Comparison of ENCODE assay signal across 13 cellular contexts in the genomic region with DNA sequence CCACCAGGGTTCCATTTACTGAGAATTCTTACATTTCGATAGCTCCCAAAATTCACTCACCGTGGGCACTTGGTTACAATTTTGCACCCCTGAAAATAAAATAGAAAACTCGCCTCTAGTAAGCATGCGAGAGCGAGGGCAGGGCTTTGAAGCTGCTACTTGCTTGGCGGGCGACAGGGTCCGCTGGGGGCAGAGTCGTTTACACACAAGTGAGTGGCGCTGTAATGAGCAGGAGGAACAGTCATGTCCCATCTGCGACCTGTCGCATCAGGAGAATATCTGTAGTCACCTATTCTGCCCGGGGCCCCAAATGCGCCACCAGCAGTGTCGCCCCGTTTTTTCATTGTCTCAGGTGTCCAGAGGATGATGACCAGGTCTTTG. TPM values are rescaled to one million over a fixed set of nuclear protein-coding genes. Genes with fewer than 3 reads are reported as not detected.
DNase-seq lines count a peak whose midpoint lies in the region; TF ChIP-seq lines count a peak whose summit lies in the region.
"Had no signal": no experiment of that assay in that cellular context is flagged by ENCODE, and none has a peak within 500 bp of the region (broad histone marks: within the 10 kb centered on the region; RNA-seq: fewer than 3 reads in every experiment).

No MANE protein-coding gene starts in this region.

- peak overlapping the region; percentile 18 for H3K27ac Mint-ChIP-seq in type B pancreatic cell
- H3K27ac Mint-ChIP-seq: activated naive CD8-positive, alpha-beta T cell had no signal

- H3K4me1 ChIP-seq in esophagus muscularis mucosa, result peaks cover 7 to 37% (median 21%) of the 10 kb centered on the region in 4 donors
- peaks cover 0 to 15% of the 10 kb centered on the region in 2 donors for H3K4me1 ChIP-seq in muscle layer of duodenum (ENCODE audit: control insufficient read depth in 1 of 2, insufficient read depth in 2 of 2, low read length in 2 of 2)
- H3K4me1 ChIP-seq: SJCRH30 had no signal

- no peak for TF ChIP-seq POLR2A in esophagus muscularis mucosa (IDR thresholded peaks at IDR 0.05; ENCODE audit: low read depth)

- H3K27ac ChIP-seq in esophagus muscularis mucosa (replicated peaks in 1 of 4) (peak overlapping the region; percentile 79 to 89 (median 86)), muscle layer of duodenum (ENCODE audit: low read length) (no peak overlapping the region)
- H3K27ac ChIP-seq: SJCRH30 had no signal

- 54% methylated on average over 5 of the region's 16 CpGs for WGBS in esophagus muscularis mucosa

- no peaks in the 10 kb centered on the region for H3K9me3 ChIP-seq in esophagus muscularis mucosa
- H3K9me3 ChIP-seq in muscle layer of duodenum (ENCODE audit: control insufficient read depth in 1 of 2, low read length in 2 of 2), result no peaks in the 10 kb centered on the region
- H3K9me3 ChIP-seq: SJCRH30 had no signal

- H3K4me3 Mint-ChIP-seq in type B pancreatic cell, result peak overlapping the region; percentile 91
- H3K4me3 Mint-ChIP-seq: activated naive CD8-positive, alpha-beta T cell had no signal

- H3K36me3 ChIP-seq in esophagus muscularis mucosa (no peaks in the 10 kb centered on the region), muscle layer of duodenum (ENCODE audit: control insufficient read depth in 1 of 2, insufficient read depth in 2 of 2, low read length in 2 of 2) (no peaks in the 10 kb centered on the region)
- H3K36me3 ChIP-seq: SJCRH30 had no signal

- H3K27me3 Mint-ChIP-seq in type B pancreatic cell, result peaks cover 73% of the 10 kb centered on the region

- TF ChIP-seq CTCF in esophagus muscularis mucosa (IDR thresholded peaks at IDR 0.05) (no peak), type B pancreatic cell (conservative IDR thresholded peaks at IDR 0.05) (peak; percentile 51)

- intact Hi-C loops in esophagus muscularis mucosa (cut with DNase I), result loop anchor here (5.0 to 10.0 kb wide), 3 partner anchors 133 to 385 kb away; no protein-coding TSS in a partner anchor

- H3K4me1 Mint-ChIP-seq in type B pancreatic cell (ENCODE audit: unreplicated experiment), result peaks cover 29% of the 10 kb centered on the region

- no peaks in the 10 kb centered on the region for H3K9me3 Mint-ChIP-seq in type B pancreatic cell

- H3K36me3 Mint-ChIP-seq in type B pancreatic cell, result no peaks in the 10 kb centered on the region
- H3K36me3 Mint-ChIP-seq: activated naive CD8-positive, alpha-beta T cell had no signal

- peak overlapping the region; percentile 61 to 73 (median 68) for H3K4me3 ChIP-seq in esophagus muscularis mucosa
- H3K4me3 ChIP-seq in muscle layer of duodenum (ENCODE audit: low read depth in 1 of 2, low read length in 2 of 2), result peak overlapping the region; percentile 68 to 69
- H3K4me3 ChIP-seq: SJCRH30 had no signal

- TF ChIP-seq EP300 in esophagus muscularis mucosa (IDR thresholded peaks at IDR 0.05), result no peak

- H3K27me3 ChIP-seq in esophagus muscularis mucosa, result peaks cover 0 to 43% (median 13%) of the 10 kb centered on the region in 4 donors
- H3K27me3 ChIP-seq in muscle layer of duodenum (ENCODE audit: low read depth, low read length), result peaks cover 21% of the 10 kb centered on the region
- H3K27me3 ChIP-seq: SJCRH30 had no signal

- DNase-seq in NCI-H524 (lab: John Stamatoyannopoulos, UW) (peak; percentile 65 to 88), esophagus muscularis mucosa (ENCODE audit: extremely low spot score) (no peak), type B pancreatic cell (ENCODE audit: extremely low spot score, unreplicated experiment) (no peak), OCI-M2 (lab: John Stamatoyannopoulos, UW; ENCODE audit: unreplicated experiment) (no peak), HuH-7.5 (ENCODE audit: low spot score) (no peak), MV-4-11 (lab: John Stamatoyannopoulos, UW) (no peak)
- DNase-seq: activated CD4-positive, alpha-beta T cell treated with anti-CD3 and anti-CD28 coated beads, Interleukin-2, amount 50 U/mL, for 4 hours; DMS79; erythroblast; NCI-H2107; SJCRH30 had no signal

RNA-seq across cellular contexts. Expression of gene MEOX2, which starts 1.2 kb away (rescaled TPM):
- total RNA-seq in esophagus muscularis mucosa (10 to 100 TPM in 3 of 4 donors, 1 to 10 TPM in 1; 3.6 to 32.3 (median 13.0) TPM), type B pancreatic cell (ENCODE audit: low replicate concordance) (3.0 TPM in 1 of 2 replicates, not detected in the other)
- total RNA-seq: SJCRH30 had no signal

Comparison
In these comparisons a context has a peak if more than half of its experiments do, and no peak if none do; other contexts are left out.
1. DNase-seq: peak in NCI-H524 (2 of 2); none in esophagus muscularis mucosa (single experiment), type B pancreatic cell (single experiment), OCI-M2 (single experiment), HuH-7.5 (single experiment) and MV-4-11 (single experiment).